Comparison of ENCODE assay signal across 16 cellular contexts in the genomic region with DNA sequence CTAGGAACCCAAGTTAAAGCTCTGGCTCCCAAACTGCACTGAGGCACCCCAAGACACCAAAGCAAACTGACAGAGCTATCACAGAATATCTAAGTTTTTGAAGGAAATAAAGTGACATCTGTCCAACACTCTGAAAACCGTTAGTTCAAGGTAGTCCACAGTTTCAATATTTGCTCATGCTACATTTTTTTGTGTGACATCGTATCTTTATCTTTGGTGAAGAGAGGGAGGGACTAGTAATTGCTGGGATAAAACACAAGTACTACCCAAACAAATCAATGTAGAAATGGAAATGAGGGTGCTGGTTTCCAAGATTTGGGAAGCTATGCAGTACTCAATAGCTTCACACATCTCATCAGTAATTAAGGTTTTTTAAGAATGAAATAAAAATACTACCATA. TPM values are rescaled to one million over a fixed set of nuclear protein-coding genes. Genes with fewer than 3 reads are reported as not detected.
A peak's percentile ranks its signal among the peaks of the same experiment; 100 is the strongest.
DNase-seq lines count a peak whose midpoint lies in the region; ATAC-seq, FAIRE-seq and TF ChIP-seq lines count a peak whose summit lies in the region.
"Had no signal": no experiment of that assay in that cellular context is flagged by ENCODE, and none has a peak within 500 bp of the region (broad histone marks: within the 10 kb centered on the region; RNA-seq: fewer than 3 reads in every experiment).

No MANE protein-coding gene starts in this region.

- POLR2A ChIA-PET in A549 (lab: Yijun Ruan, JAX), result no interaction called here

- no peaks in the 10 kb centered on the region for H3K27me3 ChIP-seq in hepatocyte
- no peaks in the 10 kb centered on the region for H3K27me3 ChIP-seq in skeletal muscle tissue (ENCODE audit: control insufficient read depth in 3 of 3, insufficient read depth in 3 of 3, low read length in 3 of 3)

- H3K36me3 ChIP-seq in hepatocyte (replicated peaks; ENCODE audit: insufficient read depth, low read depth) (no peaks in the 10 kb centered on the region), skeletal muscle tissue (ENCODE audit: control insufficient read depth in 3 of 3, insufficient read depth in 3 of 3, low read length in 3 of 3) (no peaks in the 10 kb centered on the region)
- H3K36me3 ChIP-seq: HAP-1 had no signal

- H3K4me2 ChIP-seq in A549, result peak overlapping the region; percentile 19; the same call in 1 of the 3 replicates
- H3K4me2 ChIP-seq in hepatocyte, result peak overlapping the region; percentile 11

- no peak for TF ChIP-seq POLR2A in A549 (IDR thresholded peaks at IDR 0.05; ENCODE audit: low read length)
- no peak for TF ChIP-seq POLR2A in H54 (IDR thresholded peaks at IDR 0.05; ENCODE audit: low read depth, low read length)

- H2AFZ ChIP-seq in hepatocyte, result no peak overlapping the region

- TF ChIP-seq CTCF in A549 (IDR thresholded peaks at IDR 0.05) (no peak), hepatocyte (IDR thresholded peaks at IDR 0.05; ENCODE audit: poor library complexity) (no peak)

- no peaks in the 10 kb centered on the region for H3K9me2 ChIP-seq in hepatocyte (replicated peaks; ENCODE audit: insufficient read depth)

- no peak overlapping the region for H3K9ac ChIP-seq in skeletal muscle tissue (ENCODE audit: low read depth in 1 of 3, low read length in 3 of 3)

- no peak for TF ChIP-seq RAD21 in A549 (conservative IDR thresholded peaks at IDR 0.05 in 1 of 2, IDR thresholded peaks at IDR 0.05 in 1 of 2)

- DNase-seq in A549 (ENCODE audit: low read depth in 1 of 2, low spot score in 1 of 2), result no peak
- DNase-seq in H54 (ENCODE audit: insufficient read length, low spot score), result no peak
- no peak for DNase-seq in hepatocyte (ENCODE audit: low spot score)
- no peak for DNase-seq in NCI-H2029 treated with DMSO at 0.1 percent for 48 hours (lab: John Stamatoyannopoulos, UW)
- DNase-seq in NCI-H1092 (lab: John Stamatoyannopoulos, UW), result no peak
- DNase-seq: CD8-positive, alpha-beta T cell; COR-L47; DMS153; EL; GDM1; GOT3; HFFc6 had no signal

- peaks cover 7% of the 10 kb centered on the region for H4K20me1 ChIP-seq in hepatocyte (ENCODE audit: insufficient read depth, poor library complexity, severe bottlenecking)

- 47% methylated on average over 2 of the region's 2 CpGs for WGBS in A549 (ENCODE audit: missing lambda C conversion rate)
- 50% methylated on average over 2 of the region's 2 CpGs for WGBS in hepatocyte (ENCODE audit: low lambda C conversion rate, missing lambda C conversion rate)

- H3K27ac ChIP-seq in A549 (no peak overlapping the region), hepatocyte (peak overlapping the region; percentile 55), skeletal muscle tissue (ENCODE audit: low read depth, low read length) (peak overlapping the region; percentile 1)

- H3K4me1 ChIP-seq in A549 (peaks cover 11% of the 10 kb centered on the region), hepatocyte (ENCODE audit: insufficient read depth) (peaks cover 43% of the 10 kb centered on the region), skeletal muscle tissue (ENCODE audit: control insufficient read depth in 3 of 3, insufficient read depth in 3 of 3, low read length in 3 of 3) (peaks cover 32 to 53% (median 34%) of the 10 kb centered on the region in 3 donors)
- H3K4me1 ChIP-seq: HAP-1 had no signal

- CTCF ChIA-PET in A549 (lab: Yijun Ruan, JAX), result interaction anchor here (0.7 to 2.6 kb wide), 2 partner anchors 94 to 274 kb away, joined by 3 to 14 read pairs; no protein-coding TSS in a partner anchor

- FAIRE-seq in A549 (lab: Jason Lieb, UNC) (no peak), H54 (lab: Jason Lieb, UNC) (peak; percentile 30)
- FAIRE-seq: GM19239 had no signal

- TF ChIP-seq EP300 in A549 (IDR thresholded peaks at IDR 0.05), result no peak

- H3K4me3 ChIP-seq in A549 (no peak overlapping the region), hepatocyte (no peak overlapping the region), skeletal muscle tissue (ENCODE audit: low read length in 3 of 3) (no peak overlapping the region)
- H3K4me3 ChIP-seq: HAP-1 had no signal

- peaks cover 8% of the 10 kb centered on the region; the same call in 2 of the 3 replicates for H3K9me3 ChIP-seq in A549
- no peaks in the 10 kb centered on the region for H3K9me3 ChIP-seq in hepatocyte (ENCODE audit: low read depth)
- no peaks in the 10 kb centered on the region for H3K9me3 ChIP-seq in skeletal muscle tissue (ENCODE audit: control insufficient read depth in 3 of 3, low read length in 3 of 3)
- H3K9me3 ChIP-seq: HAP-1 had no signal

- H3K79me2 ChIP-seq in hepatocyte, result peaks cover 94% of the 10 kb centered on the region

- no peak for ATAC-seq in A549
- ATAC-seq: CD8-positive, alpha-beta T cell had no signal

TF ChIP-seq in A549, 52 proteins besides CTCF, POLR2A, EP300 and RAD21:
- TF ChIP-seq ZSCAN20 (CRISPR knock-in tag; IDR thresholded peaks at IDR 0.05), result no peak
- no peak for TF ChIP-seq RFX5 (IDR thresholded peaks at IDR 0.05)
- TF ChIP-seq KDM1A (IDR thresholded peaks at IDR 0.05; ENCODE audit: low read depth), result no peak
- no peak for TF ChIP-seq PHF8 (IDR thresholded peaks at IDR 0.05; ENCODE audit: borderline replicate concordance, low read depth)
- TF ChIP-seq BCL3 (IDR thresholded peaks at IDR 0.05), result no peak
- no peak for TF ChIP-seq CBX8 (IDR thresholded peaks at IDR 0.05)

RNA-seq across cellular contexts. Expression of gene LIFR, which starts 20.6 kb away (rescaled TPM):
- polyA plus RNA-seq in A549 (2011; rRNA removed) (6.2 and 7.9 TPM in 2 replicates), A549 (2017; fragmentation: RNase III; extraction: RNeasy Plus Mini Kit Qiagen cat#74134 plus additional on column Dnase treatment) (3.8 to 6.2 TPM (median 5.5 TPM) in 3 replicates), hepatocyte (50.2 and 69.2 TPM in 2 replicates)
- 0.90 and 1.0 TPM in 2 replicates for polyA plus RNA-seq in A549 (2012; cell fraction: cytosol; rRNA removed)
- 0.97 and 1.3 TPM in 2 replicates for polyA plus RNA-seq in A549 (2012; cell fraction: nucleus; rRNA removed)
- polyA minus RNA-seq in A549 (2011; rRNA and poly(A)+ RNA removed), result 8.2 and 8.8 TPM in 2 replicates
- total RNA-seq in hepatocyte (61.3 and 83.8 TPM in 2 replicates), skeletal muscle tissue (101 TPM)
- total RNA-seq: CD8-positive, alpha-beta T cell had no signal
- polyA plus RNA-seq: CD14-positive monocyte had no signal

Comparison
In these comparisons a context has a peak if more than half of its experiments do, and no peak if none do; other contexts are left out.
1. H3K27ac ChIP-seq: peak in hepatocyte (single experiment) and skeletal muscle tissue (single experiment); none in A549 (0 of 2).